Comparison of ENCODE assay signal across 10 cellular contexts in the genomic region with DNA sequence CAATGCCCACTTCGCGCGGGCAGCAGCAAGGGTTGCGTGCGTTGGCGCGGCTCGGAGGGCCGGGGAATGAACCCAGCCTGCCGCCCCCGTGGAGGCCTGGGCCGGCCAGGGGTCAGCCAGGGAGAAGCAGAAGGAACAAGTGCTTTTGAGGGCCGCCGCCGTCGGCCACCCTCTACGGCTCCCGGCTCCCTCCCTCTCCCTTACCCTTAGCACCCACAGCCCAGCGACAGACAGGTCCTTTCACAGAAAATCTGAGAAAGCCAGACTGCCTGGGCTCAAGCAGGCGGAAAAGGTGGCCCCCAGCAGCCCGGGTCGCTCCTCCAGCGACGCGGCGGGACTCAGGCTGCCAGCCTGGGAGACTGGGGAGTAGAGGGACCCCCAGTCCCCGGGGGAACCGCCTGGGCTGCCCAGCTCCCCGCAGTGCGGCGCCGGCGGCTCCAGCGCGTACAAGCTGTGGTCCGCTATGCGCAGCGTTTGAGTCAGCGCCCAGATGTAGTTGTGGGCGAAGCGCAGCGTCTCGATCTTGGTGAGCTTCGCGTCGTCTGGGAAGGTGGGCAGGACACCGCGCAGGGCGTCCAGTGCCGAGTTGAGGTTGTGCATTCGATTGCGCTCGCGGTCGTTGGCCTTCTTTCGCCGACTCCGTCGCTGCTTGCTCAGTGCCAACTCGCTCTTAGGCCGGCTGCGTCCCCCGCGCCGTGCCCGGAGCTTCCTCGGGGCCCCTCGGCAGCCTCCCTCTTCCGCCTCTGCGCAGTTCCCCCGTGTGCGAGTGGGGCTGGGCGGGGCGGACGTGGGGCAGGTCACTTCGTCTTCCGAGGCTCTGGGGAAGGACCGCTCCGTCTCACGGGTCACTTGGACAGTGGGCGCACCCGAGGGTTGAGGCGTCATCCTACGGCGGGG. TPM values are rescaled to one million over a fixed set of nuclear protein-coding genes. Genes with fewer than 3 reads are reported as not detected.
DNase-seq lines count a peak whose midpoint lies in the region; ATAC-seq and TF ChIP-seq lines count a peak whose summit lies in the region.
"Had no signal": no experiment of that assay in that cellular context is flagged by ENCODE, and none has a peak within 500 bp of the region (broad histone marks: within the 10 kb centered on the region; RNA-seq: fewer than 3 reads in every experiment).

No MANE protein-coding gene starts in this region.

- peaks cover 2% of the 10 kb centered on the region for H3K36me3 Mint-ChIP-seq in activated naive CD4-positive, alpha-beta T cell treated with anti-CD3 and anti-CD28 coated beads, Interleukin-2, amount 10 ng/mL, durations not matched to agents 7 days and 5 days

- H3K27me3 ChIP-seq in left lung = peaks cover 97 to 100% of the 10 kb centered on the region in 2 donors
- H3K27me3 ChIP-seq in thoracic aorta (replicated peaks; ENCODE audit: insufficient read depth) = peaks cover 6% of the 10 kb centered on the region

- peak overlapping the region; percentile 64 for H3K4me3 Mint-ChIP-seq in activated naive CD4-positive, alpha-beta T cell treated with anti-CD3 and anti-CD28 coated beads, Interleukin-2, amount 10 ng/mL, durations not matched to agents 7 days and 5 days

- TF ChIP-seq CTCF in left lung (IDR thresholded peaks at IDR 0.05) (no peak), thoracic aorta (IDR thresholded peaks at IDR 0.05) (no peak), GM13977 (IDR thresholded peaks at IDR 0.05; ENCODE audit: extremely low read depth, insufficient read depth, missing control alignments) (no peak)

- in situ Hi-C loops in GM13977 (cut with MboI; ENCODE audit: low pct_unique_long_range_greater_than_20kb, low sequenced_read_pairs, unreplicated experiment) = no loop called here

- H3K27ac ChIP-seq in left lung = no peak overlapping the region
- H3K27ac ChIP-seq in thoracic aorta = no peak overlapping the region

- H3K9me3 ChIP-seq in left lung = no peaks in the 10 kb centered on the region
- no peaks in the 10 kb centered on the region for H3K9me3 ChIP-seq in thoracic aorta

- H3K4me1 ChIP-seq in left lung (peaks cover 3 to 14% of the 10 kb centered on the region in 2 donors), thoracic aorta (ENCODE audit: control insufficient read depth in 1 of 2, low read depth in 2 of 2) (peaks cover 3 to 25% of the 10 kb centered on the region in 2 donors)

- intact Hi-C loops in left lung (cut with DNase I) = no loop called here

- CTCF ChIA-PET in activated naive CD4-positive, alpha-beta T cell treated with anti-CD3 and anti-CD28 coated beads, Interleukin-2, amount 10 ng/mL, durations not matched to agents 7 days and 5 days (lab: Charles Lee) = interaction anchor here (3.8 kb wide), 1 partner anchor 64 kb away, joined by 14 read pairs; no protein-coding TSS in a partner anchor

- H3K4me3 ChIP-seq in left lung (peak overlapping the region in 1 of 2 donors; percentile 8), thoracic aorta (peak overlapping the region; percentile 53)

- ATAC-seq in left lung (peak; percentile 18), thoracic aorta (ENCODE audit: insufficient number of reproducible peaks, low FRiP score, low read depth) (no peak), HG03097 (IDR thresholded peaks at IDR 0.05; ENCODE audit: low FRiP score, unreplicated experiment) (no peak)

- H3K27me3 Mint-ChIP-seq in activated naive CD4-positive, alpha-beta T cell treated with anti-CD3 and anti-CD28 coated beads, Interleukin-2, amount 10 ng/mL, durations not matched to agents 7 days and 5 days = peaks cover 99% of the 10 kb centered on the region

- H3K27ac Mint-ChIP-seq in activated naive CD4-positive, alpha-beta T cell treated with anti-CD3 and anti-CD28 coated beads, Interleukin-2, amount 10 ng/mL, durations not matched to agents 7 days and 5 days = no peak overlapping the region

- H3K4me1 Mint-ChIP-seq in activated naive CD4-positive, alpha-beta T cell treated with anti-CD3 and anti-CD28 coated beads, Interleukin-2, amount 10 ng/mL, durations not matched to agents 7 days and 5 days = peaks cover 24% of the 10 kb centered on the region

- H3K9me3 Mint-ChIP-seq in activated naive CD4-positive, alpha-beta T cell treated with anti-CD3 and anti-CD28 coated beads, Interleukin-2, amount 10 ng/mL, durations not matched to agents 7 days and 5 days = no peaks in the 10 kb centered on the region

- H3K36me3 ChIP-seq in left lung (no peaks in the 10 kb centered on the region), thoracic aorta (no peaks in the 10 kb centered on the region)

- DNase-seq in activated CD4-positive, alpha-beta T cell treated with anti-CD3 and anti-CD28 coated beads for 48 hours = peak; percentile 56
- no peak for DNase-seq in activated CD4-positive, alpha-beta T cell treated with anti-CD3 and anti-CD28 coated beads, Interleukin-2, amount 50 U/mL, for 1 hour
- no peak for DNase-seq in activated naive CD4-positive, alpha-beta T cell treated with anti-CD3 and anti-CD28 coated beads, Interleukin-2, amount 10 ng/mL, durations not matched to agents 7 days and 5 days
- no peak for DNase-seq in left lung
- no peak for DNase-seq in thoracic aorta (ENCODE audit: low spot score)
- no peak for DNase-seq in GM13977 (ENCODE audit: low spot score)
- no peak for DNase-seq in middle frontal gyrus (ENCODE audit: extremely low spot score, low spot score)
- DNase-seq: NCI-H524 had no signal

RNA-seq across cellular contexts. Expression of gene NEUROG3, which starts 0.8 kb away (rescaled TPM):
- not detected for total RNA-seq in left lung
- total RNA-seq in thoracic aorta = 1 to 10 TPM in 1 of 2 donors, not detected in 1; 2.8 TPM

RNA-seq across cellular contexts. Expression of gene FAM241B, which starts 57.6 kb away (rescaled TPM):
- total RNA-seq in left lung (1 to 10 TPM; 9.3 to 9.6 TPM), thoracic aorta (1 to 10 TPM; 2.4 to 7.8 TPM)
- total RNA-seq: myocyte had no signal
